In genomic region chr1:167293057-167293456, GRCh38 we compare ENCODE assay signal across 18 cellular contexts.
"Had no signal": no experiment of that assay in that cellular context is flagged by ENCODE, and none has a peak within 500 bp of the region (broad histone marks: within the 10 kb centered on the region; RNA-seq: fewer than 3 reads in every experiment).

No MANE protein-coding gene starts in this region.

- H3K9me3 Mint-ChIP-seq: activated naive CD4-positive, alpha-beta T cell treated with anti-CD3 and anti-CD28 coated beads for 36 hours; endodermal cell had no signal

- H3K27ac Mint-ChIP-seq: activated CD4-positive, alpha-beta memory T cell treated with anti-CD3 and anti-CD28 coated beads, Interleukin-2, amount 10 ng/mL, durations not matched to agents 7 days and 5 days; activated CD8-positive, alpha-beta memory T cell treated with anti-CD3 and anti-CD28 coated beads, Interleukin-2, amount 10 ng/mL, durations not matched to agents 7 days and 5 days; activated naive CD4-positive, alpha-beta T cell treated with anti-CD3 and anti-CD28 coated beads for 36 hours; endodermal cell; neural progenitor cell had no signal

- H3K4me3 Mint-ChIP-seq: activated CD4-positive, alpha-beta memory T cell treated with anti-CD3 and anti-CD28 coated beads, Interleukin-2, amount 10 ng/mL, durations not matched to agents 7 days and 5 days; activated CD8-positive, alpha-beta memory T cell treated with anti-CD3 and anti-CD28 coated beads, Interleukin-2, amount 10 ng/mL, durations not matched to agents 7 days and 5 days; activated naive CD4-positive, alpha-beta T cell treated with anti-CD3 and anti-CD28 coated beads for 36 hours; endodermal cell; neural progenitor cell had no signal

- ATAC-seq: activated CD8-positive, alpha-beta memory T cell treated with anti-CD3 and anti-CD28 coated beads, Interleukin-2, amount 10 ng/mL, durations not matched to agents 7 days and 5 days; body of pancreas had no signal

- H3K27me3 Mint-ChIP-seq: activated CD4-positive, alpha-beta memory T cell treated with anti-CD3 and anti-CD28 coated beads, Interleukin-2, amount 10 ng/mL, durations not matched to agents 7 days and 5 days; activated CD8-positive, alpha-beta memory T cell treated with anti-CD3 and anti-CD28 coated beads, Interleukin-2, amount 10 ng/mL, durations not matched to agents 7 days and 5 days had no signal

- DNase-seq: activated CD4-positive, alpha-beta memory T cell treated with anti-CD3 and anti-CD28 coated beads, Interleukin-2, amount 10 ng/mL, durations not matched to agents 7 days and 5 days; activated CD4-positive, alpha-beta T cell treated with anti-CD3 and anti-CD28 coated beads for 48 hours; activated CD4-positive, CD25-positive, alpha-beta regulatory T cell; activated CD8-positive, alpha-beta memory T cell treated with anti-CD3 and anti-CD28 coated beads, Interleukin-2, amount 10 ng/mL, durations not matched to agents 7 days and 5 days; activated naive CD4-positive, alpha-beta T cell treated with anti-CD3 and anti-CD28 coated beads for 36 hours; body of pancreas; dorsolateral prefrontal cortex; endodermal cell; foreskin fibroblast; hippocampal formation; islet precursor cell; midbrain; stimulated activated CD4-positive, alpha-beta T cell treated with anti-CD3 and anti-CD28 coated beads, Interleukin-12 subunit alpha, Interleukin-12 subunit beta, amount 100 ng/mL, for 4 hours; stimulated activated CD4-positive, alpha-beta T cell treated with anti-CD3 and anti-CD28 coated beads, Interleukin-1b, Interleukin-23, amount 100 ng/mL, for 48 hours; stimulated activated CD8-positive, alpha-beta memory T cell treated with anti-CD3 and anti-CD28 coated beads, Interleukin-4, amount 100 ng/mL, for 48 hours; stimulated activated naive CD4-positive, alpha-beta T cell; thyroid gland had no signal
